18 cellular contexts compared by ENCODE assay signal in genomic region chr14:77601846-77602609, GRCh38. TPM values are rescaled to one million over a fixed set of nuclear protein-coding genes. Genes with fewer than 3 reads are reported as not detected.
DNase-seq lines count a peak whose midpoint lies in the region; ATAC-seq and TF ChIP-seq lines count a peak whose summit lies in the region.
"Had no signal": no experiment of that assay in that cellular context is flagged by ENCODE, and none has a peak within 500 bp of the region (broad histone marks: within the 10 kb centered on the region; RNA-seq: fewer than 3 reads in every experiment).

No MANE protein-coding gene starts in this region.

- no peak overlapping the region for H3K27ac ChIP-seq in CD8-positive, alpha-beta T cell (ENCODE audit: low read depth, low read length)
- H3K27ac ChIP-seq in Karpas-422 (ENCODE audit: low read length) (peak overlapping the region; percentile 13; the same call in 1 of the 2 replicates), A673 (ENCODE audit: low read depth, low read length, poor library complexity, severe bottlenecking) (no peak overlapping the region)
- H3K27ac ChIP-seq: adrenal gland, KMS-11, thoracic aorta had no signal

- no peaks in the 10 kb centered on the region; the same call in 1 of the 2 replicates for H4K20me1 ChIP-seq in Karpas-422 (ENCODE audit: insufficient read depth, low read depth, low read length)

- POLR2A ChIA-PET in CD8-positive, alpha-beta T cell (lab: Charles Lee) = no interaction called here
- POLR2A ChIA-PET in naive thymus-derived CD8-positive, alpha-beta T cell (lab: Charles Lee) = interaction anchor here (0.6 kb wide), 1 partner anchor 20 kb away, joined by 4 read pairs; no protein-coding TSS in a partner anchor
- POLR2A ChIA-PET in A673 (lab: Charles Lee; ENCODE audit: low non-redundant PET) = no interaction called here

- no peak overlapping the region for H2AFZ ChIP-seq in Karpas-422 (ENCODE audit: low read length)

- no peaks in the 10 kb centered on the region for H3K9me2 ChIP-seq in Karpas-422 (replicated peaks; ENCODE audit: insufficient read depth, low read length)

- no peak for ATAC-seq in CD8-positive, alpha-beta T cell
- no peak for ATAC-seq in effector memory CD8-positive, alpha-beta T cell (replicated peaks)
- ATAC-seq in naive thymus-derived CD8-positive, alpha-beta T cell = no peak
- ATAC-seq: left lobe of liver, SK-N-SH treated with all-trans-retinoic acid at 6 μM for 48 hours had no signal

- intact Hi-C loops in CD8-positive, alpha-beta T cell (cut with DNase I, micrococcal nuclease) = no loop called here
- intact Hi-C loops in A673 (cut with micrococcal nuclease; ENCODE audit: unreplicated experiment) = no loop called here

- H3K27ac Mint-ChIP-seq in CD8-positive, alpha-beta T cell = peak overlapping the region; percentile 19
- H3K27ac Mint-ChIP-seq in effector memory CD8-positive, alpha-beta T cell = peak overlapping the region; percentile 18 to 94
- H3K27ac Mint-ChIP-seq in naive thymus-derived CD8-positive, alpha-beta T cell = peak overlapping the region in 7 of 10 donors; percentile 5 to 90 (median 49)
- H3K27ac Mint-ChIP-seq: activated CD4-positive, alpha-beta memory T cell treated with anti-CD3 and anti-CD28 coated beads, Interleukin-2, amount 10 ng/mL, durations not matched to agents 7 days and 5 days had no signal

- H3K9ac ChIP-seq in Karpas-422 (ENCODE audit: low read length) = no peak overlapping the region
- H3K9ac ChIP-seq: KMS-11 had no signal

- no peak for DNase-seq in CD8-positive, alpha-beta T cell
- DNase-seq in Karpas-422 (no peak), H4 (ENCODE audit: low spot score) (no peak), NCI-H1417 (lab: John Stamatoyannopoulos, UW) (no peak), A673 (ENCODE audit: low spot score) (no peak)
- DNase-seq in effector memory CD8-positive, alpha-beta T cell = no peak
- no peak for DNase-seq in naive thymus-derived CD8-positive, alpha-beta T cell
- DNase-seq: activated CD4-positive, alpha-beta memory T cell treated with anti-CD3 and anti-CD28 coated beads, Interleukin-2, amount 10 ng/mL, durations not matched to agents 7 days and 5 days; adrenal gland; central memory CD4-positive, alpha-beta T cell; foreskin melanocyte; NCI-H1105; NCI-H748 treated with DMSO at 0.1 percent for 48 hours; posterior cingulate gyrus had no signal

- H3K36me3 Mint-ChIP-seq in CD8-positive, alpha-beta T cell = peaks cover 10% of the 10 kb centered on the region
- H3K36me3 Mint-ChIP-seq in effector memory CD8-positive, alpha-beta T cell (ENCODE audit: insufficient read depth) = peaks cover 21% of the 10 kb centered on the region
- H3K36me3 Mint-ChIP-seq in naive thymus-derived CD8-positive, alpha-beta T cell = peaks cover 0 to 1% (median under 1%) of the 10 kb centered on the region in 3 donors

- H3K4me3 Mint-ChIP-seq in CD8-positive, alpha-beta T cell = no peak overlapping the region
- H3K4me3 Mint-ChIP-seq in effector memory CD8-positive, alpha-beta T cell = no peak overlapping the region
- H3K4me3 Mint-ChIP-seq in naive thymus-derived CD8-positive, alpha-beta T cell = peak overlapping the region in 1 of 10 donors; percentile 29
- H3K4me3 Mint-ChIP-seq: activated CD4-positive, alpha-beta memory T cell treated with anti-CD3 and anti-CD28 coated beads, Interleukin-2, amount 10 ng/mL, durations not matched to agents 7 days and 5 days had no signal

- no TSS peak for BruUV-seq in A673 (replicated peaks; lab: Mats Ljungman, UMichigan)

- no peaks in the 10 kb centered on the region for H3K9me3 Mint-ChIP-seq in CD8-positive, alpha-beta T cell
- no peaks in the 10 kb centered on the region for H3K9me3 Mint-ChIP-seq in effector memory CD8-positive, alpha-beta T cell
- H3K9me3 Mint-ChIP-seq in naive thymus-derived CD8-positive, alpha-beta T cell = no peaks in the 10 kb centered on the region
- H3K9me3 Mint-ChIP-seq: activated CD4-positive, alpha-beta memory T cell treated with anti-CD3 and anti-CD28 coated beads, Interleukin-2, amount 10 ng/mL, durations not matched to agents 7 days and 5 days had no signal

- no peaks in the 10 kb centered on the region for H3K27me3 Mint-ChIP-seq in CD8-positive, alpha-beta T cell (ENCODE audit: low read depth)
- no peaks in the 10 kb centered on the region for H3K27me3 Mint-ChIP-seq in effector memory CD8-positive, alpha-beta T cell
- H3K27me3 Mint-ChIP-seq in naive thymus-derived CD8-positive, alpha-beta T cell = no peaks in the 10 kb centered on the region
- H3K27me3 Mint-ChIP-seq: activated CD4-positive, alpha-beta memory T cell treated with anti-CD3 and anti-CD28 coated beads, Interleukin-2, amount 10 ng/mL, durations not matched to agents 7 days and 5 days had no signal

- TF ChIP-seq CTCF in CD8-positive, alpha-beta T cell (IDR thresholded peaks at IDR 0.05) = no peak
- no peak for TF ChIP-seq CTCF in A673 (conservative IDR thresholded peaks at IDR 0.05; ENCODE audit: low read depth, low read length)

- no peaks in the 10 kb centered on the region for H3K9me3 ChIP-seq in CD8-positive, alpha-beta T cell (ENCODE audit: low read length)
- H3K9me3 ChIP-seq in Karpas-422 (ENCODE audit: low read length) (no peaks in the 10 kb centered on the region), A673 (ENCODE audit: low read depth, low read length, poor library complexity, severe bottlenecking) (no peaks in the 10 kb centered on the region)
- H3K9me3 ChIP-seq: adrenal gland, thoracic aorta had no signal

- no peak overlapping the region for H3K4me2 ChIP-seq in Karpas-422 (ENCODE audit: low read depth, low read length, poor library complexity, severe bottlenecking)
- H3K4me2 ChIP-seq: KMS-11 had no signal

- H3K4me1 ChIP-seq in CD8-positive, alpha-beta T cell (ENCODE audit: insufficient read depth, low read length) = peaks cover 43% of the 10 kb centered on the region
- H3K4me1 ChIP-seq in Karpas-422 (ENCODE audit: low read length) (peaks cover 84% of the 10 kb centered on the region), A673 (ENCODE audit: insufficient read depth, low read length, poor library complexity, severe bottlenecking) (peaks cover 23% of the 10 kb centered on the region)

- H3K4me1 Mint-ChIP-seq in CD8-positive, alpha-beta T cell (ENCODE audit: low read depth) = peaks cover 69% of the 10 kb centered on the region
- H3K4me1 Mint-ChIP-seq in effector memory CD8-positive, alpha-beta T cell (ENCODE audit: low read depth in 2 of 2) = peaks cover 31 to 51% of the 10 kb centered on the region in 2 donors
- H3K4me1 Mint-ChIP-seq in naive thymus-derived CD8-positive, alpha-beta T cell = peaks cover 22 to 80% (median 61%) of the 10 kb centered on the region in 4 donors

- H3K4me3 ChIP-seq in CD8-positive, alpha-beta T cell (ENCODE audit: low read depth, low read length) = no peak overlapping the region
- no peak overlapping the region for H3K4me3 ChIP-seq in Karpas-422 (ENCODE audit: low read length)
- H3K4me3 ChIP-seq in A673 (ENCODE audit: low read depth, low read length, poor library complexity, severe bottlenecking) = no peak overlapping the region
- H3K4me3 ChIP-seq: adrenal gland, thoracic aorta had no signal

- H3K27me3 ChIP-seq in CD8-positive, alpha-beta T cell (ENCODE audit: insufficient read depth, low read length) = no peaks in the 10 kb centered on the region
- H3K27me3 ChIP-seq in Karpas-422 (ENCODE audit: low read length) = no peaks in the 10 kb centered on the region
- no peaks in the 10 kb centered on the region for H3K27me3 ChIP-seq in A673 (replicated peaks; ENCODE audit: insufficient read depth, low read depth, low read length, poor library complexity)
- H3K27me3 ChIP-seq: adrenal gland had no signal

- H3K79me2 ChIP-seq in Karpas-422 (ENCODE audit: low read length) = peaks cover 98% of the 10 kb centered on the region

- peaks cover 2% of the 10 kb centered on the region for H3K36me3 ChIP-seq in CD8-positive, alpha-beta T cell (ENCODE audit: insufficient read depth, low read length)
- H3K36me3 ChIP-seq in Karpas-422 (ENCODE audit: insufficient read depth, low read length) (peaks cover 3% of the 10 kb centered on the region), A673 (ENCODE audit: insufficient read depth, low read length, poor library complexity, severe bottlenecking) (peaks cover under 1% of the 10 kb centered on the region)
- H3K36me3 ChIP-seq: adrenal gland, thoracic aorta had no signal

- CTCF ChIA-PET in CD8-positive, alpha-beta T cell (lab: Charles Lee) = interaction anchor here (1.1 kb wide), 1 partner anchor 37 kb away, joined by 3 read pairs; no protein-coding TSS in a partner anchor
- CTCF ChIA-PET in A673 (lab: Charles Lee) = no interaction called here

RNA-seq across cellular contexts. Expression of gene SPTLC2, which starts 14.4 kb away (rescaled TPM):
- total RNA-seq in CD8-positive, alpha-beta T cell = 10 to 100 TPM; 14.4 to 15.8 TPM
- total RNA-seq in Karpas-422 (2014; rRNA removed; shearing (Covaris generic); ENCODE audit: low replicate concordance) = 70.9 and 97.0 TPM in 2 replicates
- total RNA-seq in naive thymus-derived CD8-positive, alpha-beta T cell = 10 to 100 TPM; 22.6 to 26.0 TPM
- 10 to 100 TPM; 10.0 to 11.8 (median 11.2) TPM for polyA plus RNA-seq in naive thymus-derived CD8-positive, alpha-beta T cell
- 10.4 and 14.7 TPM in 2 replicates for total RNA-seq in H4 (2014; rRNA removed; shearing (Covaris generic))
- 17.3 and 19.0 TPM in 2 replicates for total RNA-seq in A673 (2021)
